ENCODE assay signal across 8 cellular contexts in the genomic region with DNA sequence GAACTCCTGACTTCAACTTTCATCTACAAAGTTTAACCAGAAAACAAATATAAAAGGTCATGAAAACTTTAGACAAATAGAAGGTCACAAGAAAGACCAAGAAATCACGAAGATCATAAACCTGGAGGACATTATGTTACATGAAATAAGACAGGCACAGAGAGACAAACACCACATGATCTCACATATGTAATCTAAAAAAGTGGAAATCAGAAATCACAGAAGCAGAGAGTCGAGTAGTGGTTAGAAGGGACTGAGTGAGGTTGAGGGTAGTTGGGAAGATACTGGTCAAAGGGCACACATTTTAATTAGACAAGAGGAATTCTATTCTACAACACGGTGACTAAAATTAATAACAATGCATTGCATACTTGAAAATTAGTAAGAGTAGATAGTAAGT.
DNase-seq lines count a peak whose midpoint lies in the region; ATAC-seq and TF ChIP-seq lines count a peak whose summit lies in the region.

No MANE protein-coding gene starts in this region.

- H3K36me3 ChIP-seq in SK-N-MC (ENCODE audit: insufficient read depth, low read length) (peaks cover 34% of the 10 kb centered on the region), subcutaneous abdominal adipose tissue (ENCODE audit: control insufficient read depth in 5 of 5, insufficient read depth in 5 of 5, low read length in 5 of 5) (peaks cover 8 to 15% (median 12%) of the 10 kb centered on the region in 5 donors)

- H3K27ac ChIP-seq in SK-N-MC (peak overlapping the region; percentile 11), subcutaneous abdominal adipose tissue (ENCODE audit: low read depth, low read length) (no peak overlapping the region)

- no peak for TF ChIP-seq CTCF in fibroblast of pulmonary artery (IDR thresholded peaks at IDR 0.05; ENCODE audit: low read length, missing control alignments)

- no peak for ATAC-seq in GM19397 (IDR thresholded peaks at IDR 0.05; ENCODE audit: unreplicated experiment)

- CTCF ChIA-PET in activated naive CD4-positive, alpha-beta T cell treated with anti-CD3 and anti-CD28 coated beads, Interleukin-2, amount 10 ng/mL, durations not matched to agents 7 days and 5 days (lab: Charles Lee): interaction anchor here (1.1 kb wide), 1 partner anchor 68 kb away, joined by 3 read pairs; no protein-coding TSS in a partner anchor

- peaks cover 37% of the 10 kb centered on the region for H3K4me1 Mint-ChIP-seq in activated naive CD4-positive, alpha-beta T cell treated with anti-CD3 and anti-CD28 coated beads, Interleukin-2, amount 10 ng/mL, durations not matched to agents 7 days and 5 days

- H3K4me3 ChIP-seq in SK-N-MC (peak overlapping the region; percentile 96), fibroblast of pulmonary artery (replicated peaks; ENCODE audit: low read depth, low read length) (peak overlapping the region; percentile 57), subcutaneous abdominal adipose tissue (ENCODE audit: low read depth in 1 of 5, low read length in 5 of 5) (peak overlapping the region in 4 of 5 donors; percentile 5 to 84 (median 42))

- H3K9me3 Mint-ChIP-seq in activated naive CD4-positive, alpha-beta T cell treated with anti-CD3 and anti-CD28 coated beads, Interleukin-2, amount 10 ng/mL, durations not matched to agents 7 days and 5 days: no peaks in the 10 kb centered on the region

- peak overlapping the region; percentile 9 for H3K27ac Mint-ChIP-seq in activated naive CD4-positive, alpha-beta T cell treated with anti-CD3 and anti-CD28 coated beads, Interleukin-2, amount 10 ng/mL, durations not matched to agents 7 days and 5 days

- H3K27me3 ChIP-seq in subcutaneous abdominal adipose tissue (ENCODE audit: control insufficient read depth in 5 of 5, insufficient read depth in 4 of 5, low read length in 5 of 5): no peaks in the 10 kb centered on the region

- peak overlapping the region; percentile 61 for H3K4me3 Mint-ChIP-seq in activated naive CD4-positive, alpha-beta T cell treated with anti-CD3 and anti-CD28 coated beads, Interleukin-2, amount 10 ng/mL, durations not matched to agents 7 days and 5 days

- no peak for DNase-seq in activated naive CD4-positive, alpha-beta T cell treated with anti-CD3 and anti-CD28 coated beads, Interleukin-2, amount 10 ng/mL, durations not matched to agents 7 days and 5 days
- DNase-seq in activated naive CD4-positive, alpha-beta T cell treated with anti-CD3 and anti-CD28 coated beads, Interleukin-2, amount 50 U/mL, for 16 hours: no peak
- DNase-seq in SK-N-MC (ENCODE audit: low read depth, low spot score) (no peak), fibroblast of pulmonary artery (ENCODE audit: low read depth) (no peak), NCI-H1417 (lab: John Stamatoyannopoulos, UW) (no peak), NCI-H146 treated with DMSO at 0.1 percent for 48 hours (lab: John Stamatoyannopoulos, UW; ENCODE audit: unreplicated experiment) (no peak)

- H3K36me3 Mint-ChIP-seq in activated naive CD4-positive, alpha-beta T cell treated with anti-CD3 and anti-CD28 coated beads, Interleukin-2, amount 10 ng/mL, durations not matched to agents 7 days and 5 days: peaks cover 16% of the 10 kb centered on the region

- H3K27me3 Mint-ChIP-seq in activated naive CD4-positive, alpha-beta T cell treated with anti-CD3 and anti-CD28 coated beads, Interleukin-2, amount 10 ng/mL, durations not matched to agents 7 days and 5 days: no peaks in the 10 kb centered on the region

- H3K9ac ChIP-seq in SK-N-MC (ENCODE audit: insufficient read length) (peak overlapping the region; percentile 97), subcutaneous abdominal adipose tissue (ENCODE audit: low read length in 5 of 5) (peak overlapping the region in 2 of 5 donors; percentile 84 to 93)

- H3K9me3 ChIP-seq in SK-N-MC (ENCODE audit: low read depth, low read length) (no peaks in the 10 kb centered on the region), subcutaneous abdominal adipose tissue (ENCODE audit: control insufficient read depth in 5 of 5, low read length in 5 of 5) (no peaks in the 10 kb centered on the region)

- H3K4me1 ChIP-seq in subcutaneous abdominal adipose tissue (ENCODE audit: control insufficient read depth in 5 of 5, insufficient read depth in 5 of 5, low read length in 5 of 5): peaks cover 0 to 27% (median 22%) of the 10 kb centered on the region in 5 donors

Comparison
In these comparisons a context has a peak if more than half of its experiments do, and no peak if none do; other contexts are left out.
1. H3K4me3 ChIP-seq: peak in every context shown above with its lines; median percentile 96 in SK-N-MC; 57 in fibroblast of pulmonary artery; 42 in subcutaneous abdominal adipose tissue.